In genomic region chr15:79930509-79930908, GRCh38 we compare ENCODE assay signal across 28 cellular contexts. TPM values are rescaled to one million over a fixed set of nuclear protein-coding genes. Genes with fewer than 3 reads are reported as not detected.
"Had no signal": no experiment of that assay in that cellular context is flagged by ENCODE, and none has a peak within 500 bp of the region (broad histone marks: within the 10 kb centered on the region; RNA-seq: fewer than 3 reads in every experiment).

No MANE protein-coding gene starts in this region.

- H3K27me3 ChIP-seq: right lobe of liver, uterus had no signal

- H3K9me3 ChIP-seq: right lobe of liver, thoracic aorta, uterus had no signal

- DNase-seq: activated CD4-positive, alpha-beta T cell treated with anti-CD3 and anti-CD28 coated beads for 1 hour; activated CD4-positive, alpha-beta T cell treated with anti-CD3 and anti-CD28 coated beads, Interleukin-2, amount 10 ng/mL, durations not matched to agents 7 days and 5 days; activated CD8-positive, alpha-beta T cell treated with anti-CD3 and anti-CD28 coated beads for 36 hours; activated gamma-delta T cell treated with Interleukin-2 at 50 U/mL for 16 hours; activated naive CD4-positive, alpha-beta T cell treated with anti-CD3 and anti-CD28 coated beads, Interleukin-2, amount 50 U/mL, for 16 hours; activated T-cell treated with anti-CD3 and anti-CD28 coated beads, Interleukin-2, amount 50 U/mL, for 4 hours; amniotic stem cell; caudate nucleus; cortex of kidney; effector memory CD8-positive, alpha-beta T cell; erythroblast; head of caudate nucleus; hippocampal formation; left cardiac atrium; left ventricle myocardium superior; right lobe of liver; stimulated activated CD4-positive, alpha-beta T cell treated with anti-CD3 and anti-CD28 coated beads, Interleukin-2, amount 100 ng/mL, for 48 hours; uterus had no signal

- H3K27ac ChIP-seq: right lobe of liver, thoracic aorta, uterus had no signal

- H3K4me3 ChIP-seq: right lobe of liver, thoracic aorta, uterus had no signal

- ATAC-seq: activated CD8-positive, alpha-beta T cell treated with anti-CD3 and anti-CD28 coated beads for 36 hours; activated T-cell treated with anti-CD3 and anti-CD28 coated beads, Interleukin-2, amount 50 U/mL, for 4 hours; activated T-helper 17 cell treated with anti-CD3 and anti-CD28 coated beads, Interleukin-2, amount 50 U/mL, for 72 hours; effector memory CD8-positive, alpha-beta T cell; left cardiac atrium; left ventricle myocardium superior; WTC11 had no signal

- FAIRE-seq: keratinocyte, TTC549 had no signal

- H3K4me1 ChIP-seq: uterus had no signal

- H3K36me3 ChIP-seq: right lobe of liver, thoracic aorta, uterus had no signal

RNA-seq across cellular contexts. Expression of gene BCL2A1, which starts 40.5 kb away (rescaled TPM):
- total RNA-seq: chondrocyte, fibroblast of villous mesenchyme, lung microvascular endothelial cell, osteoblast, renal cortical epithelial cell had no signal
